Comparison of ENCODE assay signal across 33 cellular contexts in the genomic region with DNA sequence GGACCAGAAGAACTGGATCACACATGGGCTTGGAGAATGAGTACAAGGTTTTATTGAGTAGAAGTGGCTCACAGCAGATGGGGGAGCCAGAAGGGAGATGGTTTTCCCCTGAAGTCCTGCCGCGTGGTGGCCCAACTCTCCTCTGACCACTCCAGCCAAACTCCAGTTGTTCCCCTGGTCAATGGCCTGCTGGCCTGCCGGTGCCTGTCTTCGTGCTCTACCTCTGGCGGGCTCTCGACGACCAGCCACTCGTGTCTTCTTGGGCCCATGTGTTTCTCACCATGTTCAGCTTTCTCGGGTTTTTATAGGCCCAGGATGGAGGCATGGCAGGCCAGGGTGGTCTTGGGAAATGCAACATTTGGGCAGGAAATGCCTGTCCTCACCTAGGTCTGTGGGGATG.
DNase-seq lines count a peak whose midpoint lies in the region; ATAC-seq, FAIRE-seq and TF ChIP-seq lines count a peak whose summit lies in the region.
"Had no signal": no experiment of that assay in that cellular context is flagged by ENCODE, and none has a peak within 500 bp of the region (broad histone marks: within the 10 kb centered on the region; RNA-seq: fewer than 3 reads in every experiment).

No MANE protein-coding gene starts in this region.

- no peak overlapping the region for H3K4me3 ChIP-seq in upper lobe of right lung
- H3K4me3 ChIP-seq: A549; BLaER1; BLaER1 treated with 17β-estradiol and CSF1 and Interleukin-3, amounts not matched to agents 10 nM and 100 nM had no signal

- ATAC-seq in Right ventricle myocardium inferior (no peak), left cardiac atrium (no peak), upper lobe of right lung (no peak)
- ATAC-seq: A549; CD8-positive, alpha-beta T cell had no signal

- no peaks in the 10 kb centered on the region for H3K27me3 ChIP-seq in upper lobe of right lung
- H3K27me3 ChIP-seq: BE2C; BLaER1; BLaER1 treated with 17β-estradiol and CSF1 and Interleukin-3, amounts not matched to agents 10 nM and 100 nM had no signal

- no peak for FAIRE-seq in urothelium cell line (lab: Jason Lieb, UNC)
- FAIRE-seq: A204.1, A549, D721Med had no signal

- DNase-seq in Right ventricle myocardium inferior (ENCODE audit: missing footprints) (peak; percentile 13), left cardiac atrium (no peak), posterior vena cava (ENCODE audit: low spot score) (peak; percentile 54), upper lobe of right lung (peak; percentile 38), GM10266 (ENCODE audit: extremely low spot score) (no peak), urothelium cell line (ENCODE audit: low spot score) (no peak)
- DNase-seq: 8988T; ACHN; AML-193; BE2C; C1 segment of cervical spinal cord; Caco-2; Calu3; CD4-positive, alpha-beta memory T cell; CD4-positive, alpha-beta T cell; CD4-positive, CD25-positive, alpha-beta regulatory T cell; CD8-positive, alpha-beta memory T cell; CD8-positive, alpha-beta T cell; COR-L47; DMS 273 treated with DMSO at 0.1 percent for 48 hours; DMS153; DMS53; DMS79; DMS79 treated with DMSO at 0.1 percent for 48 hours; DND-41; EL had no signal

- TF ChIP-seq CTCF in upper lobe of right lung (IDR thresholded peaks at IDR 0.05), result no peak
- TF ChIP-seq CTCF in GM10266 (IDR thresholded peaks at IDR 0.05; ENCODE audit: control insufficient read depth, insufficient read depth, low read depth, missing control alignments), result no peak

- no peaks in the 10 kb centered on the region for H3K9me3 ChIP-seq in upper lobe of right lung
- H3K9me3 ChIP-seq: A549; BE2C; BLaER1; BLaER1 treated with 17β-estradiol and CSF1 and Interleukin-3, amounts not matched to agents 10 nM and 100 nM; Caco-2 had no signal

- intact Hi-C loops in Right ventricle myocardium inferior (cut with DNase I), result no loop called here
- intact Hi-C loops in left cardiac atrium (cut with DNase I), result no loop called here
- intact Hi-C loops in posterior vena cava (cut with DNase I), result no loop called here
- intact Hi-C loops in upper lobe of right lung (cut with DNase I), result no loop called here

- no peak overlapping the region for H3K27ac ChIP-seq in upper lobe of right lung
- H3K27ac ChIP-seq: 22Rv1; A549; BLaER1; BLaER1 treated with 17β-estradiol and CSF1 and Interleukin-3, amounts not matched to agents 10 nM and 100 nM; C4-2B had no signal

- H3K4me1 ChIP-seq in upper lobe of right lung, result no peaks in the 10 kb centered on the region
- H3K4me1 ChIP-seq: A549; BE2C; BLaER1; BLaER1 treated with 17β-estradiol and CSF1 and Interleukin-3, amounts not matched to agents 10 nM and 100 nM; Caco-2 had no signal

- H3K36me3 ChIP-seq in upper lobe of right lung, result no peaks in the 10 kb centered on the region
- H3K36me3 ChIP-seq: BE2C; BLaER1; BLaER1 treated with 17β-estradiol and CSF1 and Interleukin-3, amounts not matched to agents 10 nM and 100 nM had no signal

Comparison
In these comparisons a context has a peak if more than half of its experiments do, and no peak if none do; other contexts are left out.
1. DNase-seq: peak in Right ventricle myocardium inferior (single experiment), posterior vena cava (single experiment) and upper lobe of right lung (single experiment); none in left cardiac atrium (single experiment), GM10266 (single experiment) and urothelium cell line (single experiment).